ENCODE assay signal across 8 cellular contexts in the genomic region with DNA sequence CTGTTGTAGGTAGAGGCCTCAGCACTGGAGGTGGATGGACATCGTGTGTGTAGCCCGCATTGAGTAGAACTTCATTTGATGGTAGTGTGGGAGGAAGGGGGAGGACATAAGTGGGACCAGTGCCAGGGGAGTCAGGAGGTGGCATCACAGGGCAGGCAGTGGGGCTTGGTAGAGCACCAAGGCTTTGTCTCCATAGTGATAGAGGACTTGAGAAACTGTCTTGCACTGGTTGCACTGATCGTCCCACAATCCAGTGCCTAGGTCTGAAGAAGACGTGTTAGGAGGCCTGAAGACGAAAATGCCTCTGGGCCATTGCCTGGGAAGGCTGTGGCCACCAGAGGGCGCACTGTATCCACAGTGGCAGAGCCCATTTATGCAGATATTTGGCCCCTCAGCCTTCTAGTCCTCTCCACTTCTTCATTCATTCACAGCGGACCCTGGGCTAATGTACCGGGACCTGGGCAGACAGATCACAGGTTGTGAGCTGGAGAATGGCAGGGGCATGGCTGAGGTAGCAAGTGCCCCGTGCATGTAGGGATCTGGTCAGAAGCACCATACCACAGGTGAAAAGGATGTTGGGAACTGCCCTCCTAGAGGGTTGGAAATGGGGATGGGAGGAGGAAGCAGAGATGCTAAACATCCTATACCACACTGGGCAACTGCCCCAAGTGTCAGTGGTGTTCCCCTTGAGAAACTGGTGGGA.
DNase-seq lines count a peak whose midpoint lies in the region; ATAC-seq and TF ChIP-seq lines count a peak whose summit lies in the region.

No MANE protein-coding gene starts in this region.

- no peaks in the 10 kb centered on the region for H3K36me3 Mint-ChIP-seq in activated T-helper 2 cell treated with anti-CD3 and anti-CD28 coated beads, Interferon-gamma antibody, Interleukin-2, Interleukin-4, amounts not matched to agents 10 μg/mL and 5 μg/mL and 100 μg/mL, durations not matched to agents 14 hours and 24 hours and 36 hours (ENCODE audit: low read depth)

- H3K4me1 Mint-ChIP-seq in activated T-helper 2 cell treated with anti-CD3 and anti-CD28 coated beads, Interferon-gamma antibody, Interleukin-2, Interleukin-4, amounts not matched to agents 10 μg/mL and 5 μg/mL and 100 μg/mL, durations not matched to agents 14 hours and 24 hours and 36 hours (ENCODE audit: low read depth): no peaks in the 10 kb centered on the region

- no peak overlapping the region for H3K27ac Mint-ChIP-seq in activated T-helper 2 cell treated with anti-CD3 and anti-CD28 coated beads, Interferon-gamma antibody, Interleukin-2, Interleukin-4, amounts not matched to agents 10 μg/mL and 5 μg/mL and 100 μg/mL, durations not matched to agents 14 hours and 24 hours and 36 hours

- H3K9me3 ChIP-seq in RWPE2 (ENCODE audit: severe bottlenecking): no peaks in the 10 kb centered on the region

- no peaks in the 10 kb centered on the region for H3K9me3 Mint-ChIP-seq in activated T-helper 2 cell treated with anti-CD3 and anti-CD28 coated beads, Interferon-gamma antibody, Interleukin-2, Interleukin-4, amounts not matched to agents 10 μg/mL and 5 μg/mL and 100 μg/mL, durations not matched to agents 14 hours and 24 hours and 36 hours

- DNase-seq in LoVo (ENCODE audit: low spot score) (peak; percentile 76), RWPE2 (ENCODE audit: low spot score) (no peak), fibroblast of villous mesenchyme (ENCODE audit: low read depth) (peak; percentile 83), non-pigmented ciliary epithelial cell (ENCODE audit: low read depth) (peak; percentile 24), superior temporal gyrus (ENCODE audit: extremely low spot score) (peak; percentile 95)
- peak; percentile 71 for DNase-seq in activated T-helper 2 cell treated with anti-CD3 and anti-CD28 coated beads, Interferon-gamma antibody, Interleukin-2, Interleukin-4, amounts not matched to agents 10 μg/mL and 5 μg/mL and 100 μg/mL, durations not matched to agents 14 hours and 24 hours and 36 hours (ENCODE audit: low spot score)

- no peaks in the 10 kb centered on the region for H3K27me3 Mint-ChIP-seq in activated T-helper 2 cell treated with anti-CD3 and anti-CD28 coated beads, Interferon-gamma antibody, Interleukin-2, Interleukin-4, amounts not matched to agents 10 μg/mL and 5 μg/mL and 100 μg/mL, durations not matched to agents 14 hours and 24 hours and 36 hours (ENCODE audit: low read depth)

- no peak overlapping the region for H3K4me3 Mint-ChIP-seq in activated T-helper 2 cell treated with anti-CD3 and anti-CD28 coated beads, Interferon-gamma antibody, Interleukin-2, Interleukin-4, amounts not matched to agents 10 μg/mL and 5 μg/mL and 100 μg/mL, durations not matched to agents 14 hours and 24 hours and 36 hours (ENCODE audit: low read depth)

- H3K27ac ChIP-seq in RWPE2 (ENCODE audit: poor library complexity, severe bottlenecking): no peak overlapping the region

- ATAC-seq in RWPE2 (ENCODE audit: low read depth): peak; percentile 72
- no peak for ATAC-seq in GM19467 (IDR thresholded peaks at IDR 0.05; ENCODE audit: unreplicated experiment)

- intact Hi-C loops in activated T-helper 2 cell treated with anti-CD3 and anti-CD28 coated beads, Interferon-gamma antibody, Interleukin-2, Interleukin-4, amounts not matched to agents 10 μg/mL and 5 μg/mL and 100 μg/mL, durations not matched to agents 14 hours and 24 hours and 36 hours (cut with micrococcal nuclease): loop anchor here (1.0 kb wide), 2 partner anchors 142 to 186 kb away; no protein-coding TSS in a partner anchor

- no peaks in the 10 kb centered on the region; the same call in 1 of the 2 replicates for H3K36me3 ChIP-seq in RWPE2 (ENCODE audit: low read depth)

- no peak overlapping the region for H3K4me3 ChIP-seq in RWPE2 (ENCODE audit: severe bottlenecking)
- H3K4me3 ChIP-seq in fibroblast of villous mesenchyme (ENCODE audit: low read depth, low read length): no peak overlapping the region

- no peaks in the 10 kb centered on the region for H3K27me3 ChIP-seq in RWPE2 (ENCODE audit: insufficient read depth, poor library complexity, severe bottlenecking)

- TF ChIP-seq CTCF in GM12872 (IDR thresholded peaks at IDR 0.05; ENCODE audit: insufficient read depth, low read depth, low read length): peak; percentile 99
- peak; percentile 95 for TF ChIP-seq CTCF in RWPE2 (IDR thresholded peaks at IDR 0.05; ENCODE audit: poor library complexity, severe bottlenecking)
- TF ChIP-seq CTCF in fibroblast of villous mesenchyme (IDR thresholded peaks at IDR 0.05; ENCODE audit: insufficient read depth, low read depth, low read length): peak; percentile 97

- peaks cover 5% of the 10 kb centered on the region for H3K4me1 ChIP-seq in RWPE2 (ENCODE audit: insufficient read depth, poor library complexity, severe bottlenecking)
